17 cellular contexts compared by ENCODE assay signal in genomic region chrX:136666088-136666487, GRCh38. TPM values are rescaled to one million over a fixed set of nuclear protein-coding genes. Genes with fewer than 3 reads are reported as not detected.
DNase-seq lines count a peak whose midpoint lies in the region; ATAC-seq and TF ChIP-seq lines count a peak whose summit lies in the region.
"Had no signal": no experiment of that assay in that cellular context is flagged by ENCODE, and none has a peak within 500 bp of the region (broad histone marks: within the 10 kb centered on the region; RNA-seq: fewer than 3 reads in every experiment).

No MANE protein-coding gene starts in this region.

- H3K79me2 ChIP-seq in OCI-LY7 (ENCODE audit: insufficient read depth, low read depth, low read length), result no peaks in the 10 kb centered on the region

- DNase-seq in OCI-LY7 (ENCODE audit: low spot score) (peak; percentile 10), NCI-H774 (lab: John Stamatoyannopoulos, UW) (no peak), colonic mucosa (no peak)
- no peak for DNase-seq in activated T-cell treated with anti-CD3 and anti-CD28 coated beads, Interleukin-2, amount 50 U/mL, for 1 hour
- DNase-seq: activated gamma-delta T cell; DMS53; KG1; NCI-H446; stimulated activated CD4-positive, alpha-beta T cell treated with anti-CD3 and anti-CD28 coated beads, Interleukin-15, amount 100 ng/mL, for 24 hours had no signal

- no peak overlapping the region for H3K4me3 Mint-ChIP-seq in stimulated activated memory B cell treated with anti-CD40 and anti-IgM and Interleukin-4, amounts not matched to agents 10 μg/mL and 1 μg/mL and 100 μg/mL, for 72 hours
- H3K4me3 Mint-ChIP-seq: dendritic cell treated with granulocyte-macrophage colony-stimulating factor and Interleukin-4, amounts not matched to agents 40 ng/mL and 50 ng/mL, for 4 days had no signal

- no peak overlapping the region for H3K4me3 ChIP-seq in BLaER1
- H3K4me3 ChIP-seq in OCI-LY7 (ENCODE audit: low read depth, low read length, poor library complexity, severe bottlenecking), result no peak overlapping the region
- H3K4me3 ChIP-seq in colonic mucosa, result no peak overlapping the region
- H3K4me3 ChIP-seq: prostate gland had no signal

- H3K27ac Mint-ChIP-seq in stimulated activated memory B cell treated with anti-CD40 and anti-IgM and Interleukin-4, amounts not matched to agents 10 μg/mL and 1 μg/mL and 100 μg/mL, for 72 hours, result no peak overlapping the region

- H3K27me3 ChIP-seq in BLaER1, result peaks cover 82% of the 10 kb centered on the region
- no peaks in the 10 kb centered on the region for H3K27me3 ChIP-seq in colonic mucosa

- intact Hi-C loops in OCI-LY7 (cut with micrococcal nuclease; ENCODE audit: unreplicated experiment), result no loop called here
- intact Hi-C loops in colonic mucosa (cut with DNase I), result no loop called here

- peaks cover 51% of the 10 kb centered on the region for H3K36me3 Mint-ChIP-seq in stimulated activated memory B cell treated with anti-CD40 and anti-IgM and Interleukin-4, amounts not matched to agents 10 μg/mL and 1 μg/mL and 100 μg/mL, for 72 hours

- no TSS peak for BruUV-seq in OCI-LY7 (replicated peaks; lab: Mats Ljungman, UMichigan)

- H3K9me3 ChIP-seq in BLaER1, result peaks cover 20% of the 10 kb centered on the region
- peaks cover 15% of the 10 kb centered on the region; the same call in 1 of the 2 replicates for H3K9me3 ChIP-seq in OCI-LY7 (ENCODE audit: low read length)
- H3K9me3 ChIP-seq in colonic mucosa, result no peaks in the 10 kb centered on the region
- H3K9me3 ChIP-seq: prostate gland had no signal

- H3K9me3 Mint-ChIP-seq in stimulated activated memory B cell treated with anti-CD40 and anti-IgM and Interleukin-4, amounts not matched to agents 10 μg/mL and 1 μg/mL and 100 μg/mL, for 72 hours, result peaks cover 3% of the 10 kb centered on the region
- H3K9me3 Mint-ChIP-seq: dendritic cell treated with granulocyte-macrophage colony-stimulating factor and Interleukin-4, amounts not matched to agents 40 ng/mL and 50 ng/mL, for 4 days had no signal

- H3K4me2 ChIP-seq in BLaER1, result peak overlapping the region; percentile 31
- peak overlapping the region; percentile 46; the same call in 1 of the 2 replicates for H3K4me2 ChIP-seq in OCI-LY7 (ENCODE audit: low read length)

- peaks cover 4% of the 10 kb centered on the region; the same call in 1 of the 2 replicates for H4K20me1 ChIP-seq in BLaER1
- no peaks in the 10 kb centered on the region for H4K20me1 ChIP-seq in OCI-LY7 (ENCODE audit: insufficient read depth, low read length)

- no peak overlapping the region for H3K9ac ChIP-seq in BLaER1
- no peak overlapping the region for H3K9ac ChIP-seq in colonic mucosa (ENCODE audit: low read depth in 2 of 2, low read length in 2 of 2)

- TF ChIP-seq CTCF in OCI-LY7 (conservative IDR thresholded peaks at IDR 0.05; ENCODE audit: low read length), result no peak
- no peak for TF ChIP-seq CTCF in colonic mucosa (IDR thresholded peaks at IDR 0.05)

- no peaks in the 10 kb centered on the region for H3K9me2 ChIP-seq in OCI-LY7 (ENCODE audit: insufficient read depth, low read length)

- CTCF ChIA-PET in OCI-LY7 (lab: Charles Lee; ENCODE audit: unreplicated experiment), result no interaction called here

- POLR2A ChIA-PET in OCI-LY7 (lab: Charles Lee), result no interaction called here

- H3K36me3 ChIP-seq in BLaER1 (peaks cover 23% of the 10 kb centered on the region; the same call in 1 of the 2 replicates), OCI-LY7 (ENCODE audit: insufficient read depth, low read length) (peaks cover 72% of the 10 kb centered on the region), colonic mucosa (no peaks in the 10 kb centered on the region)
- H3K36me3 ChIP-seq: prostate gland had no signal

- H2AFZ ChIP-seq in OCI-LY7 (ENCODE audit: low read length), result no peak overlapping the region

- ATAC-seq in GM18868 (IDR thresholded peaks at IDR 0.05; ENCODE audit: unreplicated experiment), result peak; percentile 56
- peak; percentile 54 for ATAC-seq in HG02852 (IDR thresholded peaks at IDR 0.05; ENCODE audit: unreplicated experiment)
- no peak for ATAC-seq in stimulated activated memory B cell treated with anti-CD40 and anti-IgM and Interleukin-4, amounts not matched to agents 10 μg/mL and 1 μg/mL and 100 μg/mL, for 72 hours
- ATAC-seq: left lobe of liver, Panc1 had no signal

- no peak overlapping the region for H3K27ac ChIP-seq in BLaER1
- H3K27ac ChIP-seq in OCI-LY7 (ENCODE audit: low read depth, low read length, poor library complexity, severe bottlenecking), result peak overlapping the region; percentile 47
- no peak overlapping the region for H3K27ac ChIP-seq in colonic mucosa
- H3K27ac ChIP-seq: prostate gland had no signal

- peaks cover 12% of the 10 kb centered on the region for H3K4me1 ChIP-seq in BLaER1
- peaks cover 18% of the 10 kb centered on the region for H3K4me1 ChIP-seq in OCI-LY7 (ENCODE audit: insufficient read depth, low read length, poor library complexity, severe bottlenecking)
- no peaks in the 10 kb centered on the region for H3K4me1 ChIP-seq in colonic mucosa
- H3K4me1 ChIP-seq: prostate gland had no signal

- peaks cover 9% of the 10 kb centered on the region for H3K4me1 Mint-ChIP-seq in stimulated activated memory B cell treated with anti-CD40 and anti-IgM and Interleukin-4, amounts not matched to agents 10 μg/mL and 1 μg/mL and 100 μg/mL, for 72 hours

- H3K27me3 Mint-ChIP-seq in stimulated activated memory B cell treated with anti-CD40 and anti-IgM and Interleukin-4, amounts not matched to agents 10 μg/mL and 1 μg/mL and 100 μg/mL, for 72 hours, result no peaks in the 10 kb centered on the region
- H3K27me3 Mint-ChIP-seq: dendritic cell treated with granulocyte-macrophage colony-stimulating factor and Interleukin-4, amounts not matched to agents 40 ng/mL and 50 ng/mL, for 4 days had no signal

RNA-seq across cellular contexts. Expression of gene CD40LG, which starts 18.1 kb away (rescaled TPM):
- total RNA-seq in OCI-LY7 (2014; rRNA removed; shearing (Covaris generic)), result not detected in 2 replicates
- total RNA-seq in OCI-LY7 (2022), result not detected in 2 replicates
- total RNA-seq in colonic mucosa, result under 1 TPM; 0.44 to 0.69 TPM
- total RNA-seq: prostate gland had no signal
